ENCODE assay signal across 24 cellular contexts in genomic region chr19:33362508-33363228, GRCh38.
"Had no signal": no experiment of that assay in that cellular context is flagged by ENCODE, and none has a peak within 500 bp of the region (broad histone marks: within the 10 kb centered on the region; RNA-seq: fewer than 3 reads in every experiment).

No MANE protein-coding gene starts in this region.

- H3K4me3 ChIP-seq: colonic mucosa, esophagus squamous epithelium, gastrocnemius medialis, heart right ventricle, left lung, lower lobe of right lung, mucosa of descending colon had no signal

- ATAC-seq: effector memory CD8-positive, alpha-beta T cell; esophagus mucosa; gastrocnemius medialis; heart right ventricle; left cardiac atrium; left lung; left ventricle myocardium superior; lower lobe of right lung; mucosa of descending colon had no signal

- H3K27me3 ChIP-seq: colonic mucosa, esophagus squamous epithelium, gastrocnemius medialis, left lung had no signal

- H3K9me3 ChIP-seq: colonic mucosa, esophagus squamous epithelium, gastrocnemius medialis, heart right ventricle, left lung, lower lobe of right lung, mucosa of descending colon had no signal

- H3K4me1 ChIP-seq: colonic mucosa, gastrocnemius medialis, heart right ventricle, left lung, lower lobe of right lung had no signal

- H3K27ac ChIP-seq: colonic mucosa, epithelial cell of prostate, esophagus squamous epithelium, gastrocnemius medialis, heart right ventricle, left lung, lower lobe of right lung had no signal

- H3K36me3 ChIP-seq: colonic mucosa, esophagus squamous epithelium, gastrocnemius medialis, heart right ventricle, left lung, lower lobe of right lung had no signal

- FAIRE-seq: endometrium, islet of Langerhans had no signal

- DNase-seq: colonic mucosa; cortex of kidney; effector CD8-positive, alpha-beta T cell; effector memory CD8-positive, alpha-beta T cell; endodermal cell; erythroblast; esophagus squamous epithelium; foreskin fibroblast; foreskin melanocyte; gastrocnemius medialis; glutamatergic neuron; heart right ventricle; hippocampal formation; left cardiac atrium; left lung; left ventricle myocardium superior; lower lobe of right lung; mesenchymal stem cell; mucosa of descending colon; naive B cell had no signal
